ENCODE assay signal across 1 cellular context in genomic region chr4:54571293-54571723, GRCh38.
TF ChIP-seq lines count a peak whose summit lies in the region.

No MANE protein-coding gene starts in this region.

TF ChIP-seq in K562, 482 proteins besides CTCF, POLR2A, EP300 and RAD21 (continued from another document and continues in another):
- TF ChIP-seq ZNF407 (IDR thresholded peaks at IDR 0.05; ENCODE audit: low read depth), result no peak
- TF ChIP-seq HOXB6 (CRISPR knock-in tag; IDR thresholded peaks at IDR 0.05; ENCODE audit: borderline replicate concordance), result no peak
- no peak for TF ChIP-seq HMG20B (CRISPR knock-in tag; IDR thresholded peaks at IDR 0.05)
- TF ChIP-seq KDM1A (IDR thresholded peaks at IDR 0.05), result peak; percentile 94
- TF ChIP-seq, protein P1, sequence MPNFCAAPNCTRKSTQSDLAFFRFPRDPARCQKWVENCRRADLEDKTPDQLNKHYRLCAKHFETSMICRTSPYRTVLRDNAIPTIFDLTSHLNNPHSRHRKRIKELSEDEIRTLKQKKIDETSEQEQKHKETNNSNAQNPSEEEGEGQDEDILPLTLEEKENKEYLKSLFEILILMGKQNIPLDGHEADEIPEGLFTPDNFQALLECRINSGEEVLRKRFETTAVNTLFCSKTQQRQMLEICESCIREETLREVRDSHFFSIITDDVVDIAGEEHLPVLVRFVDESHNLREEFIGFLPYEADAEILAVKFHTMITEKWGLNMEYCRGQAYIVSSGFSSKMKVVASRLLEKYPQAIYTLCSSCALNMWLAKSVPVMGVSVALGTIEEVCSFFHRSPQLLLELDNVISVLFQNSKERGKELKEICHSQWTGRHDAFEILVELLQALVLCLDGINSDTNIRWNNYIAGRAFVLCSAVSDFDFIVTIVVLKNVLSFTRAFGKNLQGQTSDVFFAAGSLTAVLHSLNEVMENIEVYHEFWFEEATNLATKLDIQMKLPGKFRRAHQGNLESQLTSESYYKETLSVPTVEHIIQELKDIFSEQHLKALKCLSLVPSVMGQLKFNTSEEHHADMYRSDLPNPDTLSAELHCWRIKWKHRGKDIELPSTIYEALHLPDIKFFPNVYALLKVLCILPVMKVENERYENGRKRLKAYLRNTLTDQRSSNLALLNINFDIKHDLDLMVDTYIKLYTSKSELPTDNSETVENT (CRISPR knock-in tag; IDR thresholded peaks at IDR 0.05), result no peak
- TF ChIP-seq ILF3 (IDR thresholded peaks at IDR 0.05; ENCODE audit: borderline replicate concordance), result no peak
- no peak for TF ChIP-seq FOXO4 (CRISPR knock-in tag; IDR thresholded peaks at IDR 0.05)
- TF ChIP-seq MECOM (CRISPR knock-in tag; IDR thresholded peaks at IDR 0.05), result peak; percentile 80; the same call in 1 of the 2 replicates
- TF ChIP-seq PTRF (tag; IDR thresholded peaks at IDR 0.05), result no peak
- TF ChIP-seq BACH1 (tag; IDR thresholded peaks at IDR 0.05), result peak; percentile 86
- TF ChIP-seq MAFF (IDR thresholded peaks at IDR 0.05; ENCODE audit: low read length), result no peak
- TF ChIP-seq RAD51 (IDR thresholded peaks at IDR 0.05; ENCODE audit: borderline replicate concordance, low read depth), result 0 out of 2 replicates have a peak, but pooled peaks have one; percentile 30
- no peak for TF ChIP-seq RFX7 (CRISPR knock-in tag; IDR thresholded peaks at IDR 0.05)
- TF ChIP-seq BCLAF1 (IDR thresholded peaks at IDR 0.05; ENCODE audit: borderline replicate concordance in 1 of 2, control insufficient read depth in 1 of 2, low read depth in 2 of 2, low read length in 1 of 2), result peak in 1 of 2 experiments; percentile 78; a peak in 1 of 4 replicates
- TF ChIP-seq, protein P2, sequence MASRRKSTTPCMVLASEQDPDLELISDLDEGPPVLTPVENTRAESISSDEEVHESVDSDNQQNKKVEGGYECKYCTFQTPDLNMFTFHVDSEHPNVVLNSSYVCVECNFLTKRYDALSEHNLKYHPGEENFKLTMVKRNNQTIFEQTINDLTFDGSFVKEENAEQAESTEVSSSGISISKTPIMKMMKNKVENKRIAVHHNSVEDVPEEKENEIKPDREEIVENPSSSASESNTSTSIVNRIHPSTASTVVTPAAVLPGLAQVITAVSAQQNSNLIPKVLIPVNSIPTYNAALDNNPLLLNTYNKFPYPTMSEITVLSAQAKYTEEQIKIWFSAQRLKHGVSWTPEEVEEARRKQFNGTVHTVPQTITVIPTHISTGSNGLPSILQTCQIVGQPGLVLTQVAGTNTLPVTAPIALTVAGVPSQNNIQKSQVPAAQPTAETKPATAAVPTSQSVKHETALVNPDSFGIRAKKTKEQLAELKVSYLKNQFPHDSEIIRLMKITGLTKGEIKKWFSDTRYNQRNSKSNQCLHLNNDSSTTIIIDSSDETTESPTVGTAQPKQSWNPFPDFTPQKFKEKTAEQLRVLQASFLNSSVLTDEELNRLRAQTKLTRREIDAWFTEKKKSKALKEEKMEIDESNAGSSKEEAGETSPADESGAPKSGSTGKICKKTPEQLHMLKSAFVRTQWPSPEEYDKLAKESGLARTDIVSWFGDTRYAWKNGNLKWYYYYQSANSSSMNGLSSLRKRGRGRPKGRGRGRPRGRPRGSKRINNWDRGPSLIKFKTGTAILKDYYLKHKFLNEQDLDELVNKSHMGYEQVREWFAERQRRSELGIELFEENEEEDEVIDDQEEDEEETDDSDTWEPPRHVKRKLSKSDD (conservative IDR thresholded peaks at IDR 0.05; ENCODE audit: low read length), result no peak
- TF ChIP-seq, protein P3, sequence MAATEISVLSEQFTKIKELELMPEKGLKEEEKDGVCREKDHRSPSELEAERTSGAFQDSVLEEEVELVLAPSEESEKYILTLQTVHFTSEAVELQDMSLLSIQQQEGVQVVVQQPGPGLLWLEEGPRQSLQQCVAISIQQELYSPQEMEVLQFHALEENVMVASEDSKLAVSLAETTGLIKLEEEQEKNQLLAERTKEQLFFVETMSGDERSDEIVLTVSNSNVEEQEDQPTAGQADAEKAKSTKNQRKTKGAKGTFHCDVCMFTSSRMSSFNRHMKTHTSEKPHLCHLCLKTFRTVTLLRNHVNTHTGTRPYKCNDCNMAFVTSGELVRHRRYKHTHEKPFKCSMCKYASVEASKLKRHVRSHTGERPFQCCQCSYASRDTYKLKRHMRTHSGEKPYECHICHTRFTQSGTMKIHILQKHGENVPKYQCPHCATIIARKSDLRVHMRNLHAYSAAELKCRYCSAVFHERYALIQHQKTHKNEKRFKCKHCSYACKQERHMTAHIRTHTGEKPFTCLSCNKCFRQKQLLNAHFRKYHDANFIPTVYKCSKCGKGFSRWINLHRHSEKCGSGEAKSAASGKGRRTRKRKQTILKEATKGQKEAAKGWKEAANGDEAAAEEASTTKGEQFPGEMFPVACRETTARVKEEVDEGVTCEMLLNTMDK (IDR thresholded peaks at IDR 0.05; ENCODE audit: borderline replicate concordance, insufficient read depth, low read depth, low read length, poor library complexity, severe bottlenecking), result no peak
- no peak for TF ChIP-seq NR0B1 (IDR thresholded peaks at IDR 0.05; ENCODE audit: partially characterized antibody)
- TF ChIP-seq ZNF785 (CRISPR knock-in tag; IDR thresholded peaks at IDR 0.05), result no peak
- TF ChIP-seq, protein P4, sequence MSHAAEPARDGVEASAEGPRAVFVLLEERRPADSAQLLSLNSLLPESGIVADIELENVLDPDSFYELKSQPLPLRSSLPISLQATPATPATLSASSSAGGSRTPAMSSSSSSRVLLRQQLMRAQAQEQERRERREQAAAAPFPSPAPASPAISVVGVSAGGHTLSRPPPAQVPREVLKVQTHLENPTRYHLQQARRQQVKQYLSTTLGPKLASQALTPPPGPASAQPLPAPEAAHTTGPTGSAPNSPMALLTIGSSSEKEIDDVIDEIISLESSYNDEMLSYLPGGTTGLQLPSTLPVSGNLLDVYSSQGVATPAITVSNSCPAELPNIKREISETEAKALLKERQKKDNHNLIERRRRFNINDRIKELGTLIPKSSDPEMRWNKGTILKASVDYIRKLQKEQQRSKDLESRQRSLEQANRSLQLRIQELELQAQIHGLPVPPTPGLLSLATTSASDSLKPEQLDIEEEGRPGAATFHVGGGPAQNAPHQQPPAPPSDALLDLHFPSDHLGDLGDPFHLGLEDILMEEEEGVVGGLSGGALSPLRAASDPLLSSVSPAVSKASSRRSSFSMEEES (CRISPR knock-in tag; IDR thresholded peaks at IDR 0.05), result peak; percentile 40
- TF ChIP-seq, protein P5, sequence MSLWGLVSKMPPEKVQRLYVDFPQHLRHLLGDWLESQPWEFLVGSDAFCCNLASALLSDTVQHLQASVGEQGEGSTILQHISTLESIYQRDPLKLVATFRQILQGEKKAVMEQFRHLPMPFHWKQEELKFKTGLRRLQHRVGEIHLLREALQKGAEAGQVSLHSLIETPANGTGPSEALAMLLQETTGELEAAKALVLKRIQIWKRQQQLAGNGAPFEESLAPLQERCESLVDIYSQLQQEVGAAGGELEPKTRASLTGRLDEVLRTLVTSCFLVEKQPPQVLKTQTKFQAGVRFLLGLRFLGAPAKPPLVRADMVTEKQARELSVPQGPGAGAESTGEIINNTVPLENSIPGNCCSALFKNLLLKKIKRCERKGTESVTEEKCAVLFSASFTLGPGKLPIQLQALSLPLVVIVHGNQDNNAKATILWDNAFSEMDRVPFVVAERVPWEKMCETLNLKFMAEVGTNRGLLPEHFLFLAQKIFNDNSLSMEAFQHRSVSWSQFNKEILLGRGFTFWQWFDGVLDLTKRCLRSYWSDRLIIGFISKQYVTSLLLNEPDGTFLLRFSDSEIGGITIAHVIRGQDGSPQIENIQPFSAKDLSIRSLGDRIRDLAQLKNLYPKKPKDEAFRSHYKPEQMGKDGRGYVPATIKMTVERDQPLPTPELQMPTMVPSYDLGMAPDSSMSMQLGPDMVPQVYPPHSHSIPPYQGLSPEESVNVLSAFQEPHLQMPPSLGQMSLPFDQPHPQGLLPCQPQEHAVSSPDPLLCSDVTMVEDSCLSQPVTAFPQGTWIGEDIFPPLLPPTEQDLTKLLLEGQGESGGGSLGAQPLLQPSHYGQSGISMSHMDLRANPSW (CRISPR knock-in tag; IDR thresholded peaks at IDR 0.05), result no peak
